In genomic region chr18:52136532-52136931, GRCh38 we compare ENCODE assay signal across 29 cellular contexts.
"Had no signal": no experiment of that assay in that cellular context is flagged by ENCODE, and none has a peak within 500 bp of the region (broad histone marks: within the 10 kb centered on the region; RNA-seq: fewer than 3 reads in every experiment).

No MANE protein-coding gene starts in this region.

- H3K4me1 Mint-ChIP-seq: endodermal cell had no signal

- H3K9me3 ChIP-seq: colonic mucosa, gastrocnemius medialis had no signal

- ATAC-seq: effector memory CD8-positive, alpha-beta T cell; esophagus mucosa; foreskin keratinocyte; gastrocnemius medialis; gastroesophageal sphincter; heart left ventricle; heart right ventricle had no signal

- H3K27me3 Mint-ChIP-seq: dendritic cell treated with granulocyte-macrophage colony-stimulating factor and Interleukin-4, amounts not matched to agents 40 ng/mL and 50 ng/mL, for 4 days; effector memory CD8-positive, alpha-beta T cell had no signal

- H3K27ac Mint-ChIP-seq: dendritic cell treated with granulocyte-macrophage colony-stimulating factor and Interleukin-4, amounts not matched to agents 40 ng/mL and 50 ng/mL, for 4 days; effector memory CD8-positive, alpha-beta T cell; endodermal cell had no signal

- H3K4me3 ChIP-seq: colonic mucosa, coronary artery, dorsolateral prefrontal cortex, esophagus muscularis mucosa, esophagus squamous epithelium, gastrocnemius medialis, gastroesophageal sphincter, heart left ventricle, heart right ventricle had no signal

- DNase-seq: colonic mucosa; cortex of kidney; dermis blood vessel endothelial cell; dorsolateral prefrontal cortex; effector CD4-positive, alpha-beta T cell; effector CD8-positive, alpha-beta T cell; effector memory CD4-positive, alpha-beta T cell; effector memory CD8-positive, alpha-beta T cell; endodermal cell; erythroblast; esophagus squamous epithelium; foreskin fibroblast; foreskin melanocyte; gastrocnemius medialis; glutamatergic neuron; head of caudate nucleus; heart left ventricle; heart right ventricle had no signal

- H3K36me3 ChIP-seq: colonic mucosa, esophagus muscularis mucosa, esophagus squamous epithelium, gastrocnemius medialis, gastroesophageal sphincter, heart left ventricle, heart right ventricle had no signal

- H3K27ac ChIP-seq: colonic mucosa, coronary artery, dorsolateral prefrontal cortex, epithelial cell of prostate, esophagus muscularis mucosa, esophagus squamous epithelium, foreskin keratinocyte, gastrocnemius medialis, gastroesophageal sphincter, heart left ventricle, heart right ventricle had no signal

- FAIRE-seq: colon, endometrium, endothelial cell of umbilical vein, frontal cortex had no signal

- H3K4me1 ChIP-seq: colonic mucosa, esophagus muscularis mucosa, esophagus squamous epithelium, foreskin keratinocyte, gastrocnemius medialis, gastroesophageal sphincter, heart left ventricle, heart right ventricle had no signal

- H3K4me3 Mint-ChIP-seq: dendritic cell treated with granulocyte-macrophage colony-stimulating factor and Interleukin-4, amounts not matched to agents 40 ng/mL and 50 ng/mL, for 4 days; effector memory CD8-positive, alpha-beta T cell; endodermal cell had no signal

- H3K27me3 ChIP-seq: colonic mucosa, dorsolateral prefrontal cortex, esophagus muscularis mucosa, esophagus squamous epithelium, gastrocnemius medialis, gastroesophageal sphincter, heart right ventricle had no signal
